In the genomic region with DNA sequence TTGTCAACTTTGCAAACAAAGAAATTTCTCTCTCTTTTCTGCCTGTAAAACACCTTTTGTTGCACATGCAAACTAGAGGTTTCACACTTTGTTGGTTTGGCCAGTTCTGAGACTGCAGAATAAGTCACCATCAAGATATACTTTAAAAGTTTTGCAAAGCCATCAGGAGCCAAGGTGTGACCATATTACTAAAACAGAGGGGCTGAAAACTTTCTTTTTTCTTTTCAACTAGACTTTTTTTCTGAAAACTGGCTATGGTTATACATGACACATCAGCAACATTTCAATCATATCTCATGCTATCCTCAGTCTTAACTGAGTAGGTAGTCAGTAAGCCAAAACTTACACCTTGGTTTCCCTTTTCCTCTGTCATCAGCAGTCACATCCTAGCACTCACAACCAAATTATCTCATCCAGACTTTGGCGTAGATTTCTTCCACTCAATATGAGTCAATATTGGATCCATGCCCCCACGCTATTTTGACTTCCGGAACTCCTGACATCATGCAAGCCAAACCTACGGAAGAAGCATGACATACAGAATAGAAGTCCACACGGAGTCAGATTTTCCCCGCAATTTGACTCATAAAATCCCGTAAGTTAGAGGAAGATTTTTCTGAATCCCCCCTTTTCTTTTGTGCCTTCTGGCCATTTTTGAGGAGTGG, we compare ENCODE assay signal across 9 cellular contexts. TPM values are rescaled to one million over a fixed set of nuclear protein-coding genes. Genes with fewer than 3 reads are reported as not detected.
DNase-seq lines count a peak whose midpoint lies in the region; ATAC-seq and FAIRE-seq lines count a peak whose summit lies in the region.
"Had no signal": no experiment of that assay in that cellular context is flagged by ENCODE, and none has a peak within 500 bp of the region (broad histone marks: within the 10 kb centered on the region; RNA-seq: fewer than 3 reads in every experiment).

No MANE protein-coding gene starts in this region.

- H3K27ac Mint-ChIP-seq in activated naive CD4-positive, alpha-beta T cell treated with anti-CD3 and anti-CD28 coated beads, Interleukin-2, amount 50 U/mL, for 72 hours, result peak overlapping the region in 1 of 2 donors; percentile 80

- H3K36me3 Mint-ChIP-seq in activated naive CD4-positive, alpha-beta T cell treated with anti-CD3 and anti-CD28 coated beads, Interleukin-2, amount 50 U/mL, for 72 hours, result peaks cover 0 to 22% of the 10 kb centered on the region in 2 donors

- no peaks in the 10 kb centered on the region for H3K9me3 Mint-ChIP-seq in activated naive CD4-positive, alpha-beta T cell treated with anti-CD3 and anti-CD28 coated beads, Interleukin-2, amount 50 U/mL, for 72 hours

- no peak for DNase-seq in activated naive CD4-positive, alpha-beta T cell treated with anti-CD3 and anti-CD28 coated beads, Interleukin-2, amount 50 U/mL, for 72 hours (ENCODE audit: low spot score in 2 of 2)
- DNase-seq in activated naive CD4-positive, alpha-beta T cell treated with anti-CD3 and anti-CD28 coated beads, Interleukin-2, amount 50 U/mL, for 16 hours, result no peak
- no peak for DNase-seq in stimulated activated naive CD8-positive, alpha-beta T cell treated with anti-CD3 and anti-CD28 coated beads, Interleukin-15, Interleukin-2, amounts not matched to agents 100 U/mL and 50 U/mL, for 24 hours
- DNase-seq in RCC 7860 (ENCODE audit: low spot score) (no peak), putamen (ENCODE audit: low spot score) (no peak), NCI-H2029 (lab: John Stamatoyannopoulos, UW) (no peak)
- DNase-seq: stimulated activated CD4-positive, alpha-beta T cell treated with anti-CD3 and anti-CD28 coated beads, Interleukin-12 subunit alpha, Interleukin-12 subunit beta, amount 100 ng/mL, for 4 hours had no signal

- FAIRE-seq in RCC 7860 (lab: Jason Lieb, UNC), result no peak

- ATAC-seq in activated naive CD4-positive, alpha-beta T cell treated with anti-CD3 and anti-CD28 coated beads, Interleukin-2, amount 50 U/mL, for 72 hours, result peak; percentile 85 to 96
- ATAC-seq in HG02642 (IDR thresholded peaks at IDR 0.05; ENCODE audit: poor library complexity, unreplicated experiment) (peak; percentile 64), HG03521 (IDR thresholded peaks at IDR 0.05; ENCODE audit: unreplicated experiment) (peak; percentile 56)
- ATAC-seq in stimulated activated naive CD8-positive, alpha-beta T cell treated with anti-CD3 and anti-CD28 coated beads, Interleukin-15, Interleukin-2, amounts not matched to agents 100 U/mL and 50 U/mL, for 24 hours, result peak; percentile 82

RNA-seq across cellular contexts. Expression of a gene that starts 4.1 kb away (rescaled TPM):
- total RNA-seq in activated naive CD4-positive, alpha-beta T cell treated with anti-CD3 and anti-CD28 coated beads, Interleukin-2, amount 50 U/mL, for 72 hours, result 10 to 100 TPM; 53.0 to 69.4 TPM
